Comparison of ENCODE assay signal across 12 cellular contexts in the genomic region with DNA sequence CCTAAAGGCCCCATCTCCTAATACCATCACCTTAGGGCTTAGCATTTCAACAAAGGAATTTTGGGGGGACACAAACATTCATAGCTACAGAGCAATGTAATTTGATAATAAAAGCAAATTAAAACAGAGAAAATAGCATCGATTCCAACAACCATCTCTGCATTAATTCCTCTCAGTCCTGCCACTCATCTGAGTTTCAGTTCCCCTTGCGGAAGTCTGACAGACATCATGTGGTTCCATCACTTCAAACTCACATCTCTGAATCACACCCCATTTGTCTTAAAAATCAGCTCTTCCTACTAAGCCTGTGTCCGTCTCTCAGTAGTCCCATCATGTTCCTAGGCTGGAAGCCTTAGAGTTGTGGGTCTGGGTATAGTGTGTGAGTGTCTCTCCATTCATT. TPM values are rescaled to one million over a fixed set of nuclear protein-coding genes. Genes with fewer than 3 reads are reported as not detected.
DNase-seq lines count a peak whose midpoint lies in the region; ATAC-seq and TF ChIP-seq lines count a peak whose summit lies in the region.
"Had no signal": no experiment of that assay in that cellular context is flagged by ENCODE, and none has a peak within 500 bp of the region (broad histone marks: within the 10 kb centered on the region; RNA-seq: fewer than 3 reads in every experiment).

No MANE protein-coding gene starts in this region.

- POLR2A ChIA-PET in activated B cell treated with CpG ODN at 0.5 μM for 24 hours (lab: Charles Lee) = interaction anchor here (0.6 to 1.5 kb wide), 3 partner anchors 10 to 278 kb away, joined by 4 to 7 read pairs (median 5); a partner anchor contains a TSS

- WGBS in thyroid gland, 2 donors = 90 to 92% methylated on average over 3 of the region's 3 CpGs

- H3K9me3 Mint-ChIP-seq in activated B cell treated with CpG ODN at 0.5 μM for 24 hours = no peaks in the 10 kb centered on the region
- H3K9me3 Mint-ChIP-seq: activated naive CD4-positive, alpha-beta T cell treated with anti-CD3 and anti-CD28 coated beads for 36 hours had no signal

- H3K27me3 ChIP-seq in colonic mucosa (no peaks in the 10 kb centered on the region), thyroid gland (no peaks in the 10 kb centered on the region)

- H3K27me3 Mint-ChIP-seq in activated B cell treated with CpG ODN at 0.5 μM for 24 hours = no peaks in the 10 kb centered on the region

- H3K27ac ChIP-seq in colonic mucosa (no peak overlapping the region), thyroid gland (no peak overlapping the region)

- peaks cover 56% of the 10 kb centered on the region for H3K4me1 Mint-ChIP-seq in activated B cell treated with CpG ODN at 0.5 μM for 24 hours

- intact Hi-C loops in activated B cell treated with CpG ODN at 0.5 μM for 24 hours (cut with micrococcal nuclease) (loop anchor here (1.0 to 10.0 kb wide), 5 partner anchors 20 to 1312 kb away; a partner anchor contains a TSS), colonic mucosa (cut with DNase I) (loop anchor here (10.0 kb wide), 1 partner anchor 308 kb away; no protein-coding TSS in a partner anchor), thyroid gland (cut with DNase I) (loop anchor here (10.0 kb wide), 1 partner anchor 338 kb away; a partner anchor contains a TSS)

- no peak for TF ChIP-seq POLR2A in thyroid gland (IDR thresholded peaks at IDR 0.05)

- H3K9ac ChIP-seq in colonic mucosa (ENCODE audit: low read depth in 2 of 2, low read length in 2 of 2) = no peak overlapping the region

- CTCF ChIA-PET in activated B cell treated with CpG ODN at 0.5 μM for 24 hours (lab: Charles Lee) = interaction anchor here (1.0 to 1.3 kb wide), 2 partner anchors 13 to 23 kb away, joined by 3 to 5 read pairs; no protein-coding TSS in a partner anchor

- H3K4me3 ChIP-seq in colonic mucosa (no peak overlapping the region), thyroid gland (replicated peaks in 1 of 3) (no peak overlapping the region)

- peaks cover 30% of the 10 kb centered on the region for H3K36me3 Mint-ChIP-seq in activated B cell treated with CpG ODN at 0.5 μM for 24 hours (ENCODE audit: low read depth)

- H3K4me1 ChIP-seq in colonic mucosa (peaks cover 20% of the 10 kb centered on the region), thyroid gland (peaks cover 23 to 27% of the 10 kb centered on the region in 2 donors)

- H3K27ac Mint-ChIP-seq in activated B cell treated with CpG ODN at 0.5 μM for 24 hours = peak overlapping the region; percentile 91
- H3K27ac Mint-ChIP-seq: activated naive CD4-positive, alpha-beta T cell treated with anti-CD3 and anti-CD28 coated beads for 36 hours had no signal

- H3K9me3 ChIP-seq in colonic mucosa (no peaks in the 10 kb centered on the region), thyroid gland (no peaks in the 10 kb centered on the region)

- ATAC-seq in GM18498 (IDR thresholded peaks at IDR 0.05; ENCODE audit: unreplicated experiment) (peak; percentile 57), GM21447 (IDR thresholded peaks at IDR 0.05; ENCODE audit: unreplicated experiment) (peak; percentile 45), HG03159 (IDR thresholded peaks at IDR 0.05; ENCODE audit: unreplicated experiment) (peak; percentile 60), activated B cell treated with CpG ODN at 0.5 μM for 24 hours (ENCODE audit: low read depth) (peak; percentile 51)

- H3K36me3 ChIP-seq in colonic mucosa (no peaks in the 10 kb centered on the region), thyroid gland (peaks cover 0 to 11% of the 10 kb centered on the region in 2 donors)

- peak overlapping the region; percentile 68 for H3K4me3 Mint-ChIP-seq in activated B cell treated with CpG ODN at 0.5 μM for 24 hours
- H3K4me3 Mint-ChIP-seq: activated naive CD4-positive, alpha-beta T cell treated with anti-CD3 and anti-CD28 coated beads for 36 hours had no signal

- DNase-seq in activated B cell treated with CpG ODN at 0.5 μM for 24 hours (no peak), colonic mucosa (no peak), thyroid gland (no peak), glomerular visceral epithelial cell (ENCODE audit: extremely low spot score) (no peak), occipital lobe (lab: John Stamatoyannopoulos, UW) (no peak)
- DNase-seq: activated naive CD4-positive, alpha-beta T cell treated with anti-CD3 and anti-CD28 coated beads for 36 hours; NCI-H1930; retina had no signal

- no peak for TF ChIP-seq CTCF in activated B cell treated with CpG ODN at 0.5 μM for 24 hours (IDR thresholded peaks at IDR 0.05)
- no peak for TF ChIP-seq CTCF in colonic mucosa (IDR thresholded peaks at IDR 0.05)
- TF ChIP-seq CTCF in thyroid gland (IDR thresholded peaks at IDR 0.05) = no peak

RNA-seq across cellular contexts. Expression of a gene that starts 3.6 kb away (rescaled TPM):
- total RNA-seq in activated B cell treated with CpG ODN at 0.5 μM for 24 hours (17.6 and 19.1 TPM in 2 replicates), colonic mucosa (10 to 100 TPM; 25.4 to 40.6 TPM), thyroid gland (10 to 100 TPM; 19.9 to 46.1 (median 32.7) TPM), occipital lobe (47.6 TPM)

RNA-seq across cellular contexts. Expression of a gene that starts 20.2 kb away (rescaled TPM):
- total RNA-seq in activated B cell treated with CpG ODN at 0.5 μM for 24 hours = 140 and 168 TPM in 2 replicates
- total RNA-seq in colonic mucosa = 100 to 1,000 TPM; 281 to 309 TPM
- total RNA-seq in thyroid gland = 100 to 1,000 TPM; 213 to 955 (median 698) TPM
- 45.4 TPM for total RNA-seq in occipital lobe

RNA-seq across cellular contexts. Expression of a gene that starts 35.7 kb away (rescaled TPM):
- not detected in 2 replicates for total RNA-seq in activated B cell treated with CpG ODN at 0.5 μM for 24 hours
- 1 to 10 TPM; 7.4 to 9.2 TPM for total RNA-seq in colonic mucosa
- total RNA-seq in thyroid gland = 10 to 100 TPM in 1 of 4 donors, 1 to 10 TPM in 3; 2.0 to 10.9 (median 5.1) TPM
- 16.4 TPM for total RNA-seq in occipital lobe
- total RNA-seq: activated naive CD4-positive, alpha-beta T cell treated with anti-CD3 and anti-CD28 coated beads for 36 hours; T-helper 2 cell treated with Interferon-gamma antibody and Interleukin-4, amounts not matched to agents 100 ng/mL and 5 ng/mL, for 36 hours had no signal
